In the genomic region with DNA sequence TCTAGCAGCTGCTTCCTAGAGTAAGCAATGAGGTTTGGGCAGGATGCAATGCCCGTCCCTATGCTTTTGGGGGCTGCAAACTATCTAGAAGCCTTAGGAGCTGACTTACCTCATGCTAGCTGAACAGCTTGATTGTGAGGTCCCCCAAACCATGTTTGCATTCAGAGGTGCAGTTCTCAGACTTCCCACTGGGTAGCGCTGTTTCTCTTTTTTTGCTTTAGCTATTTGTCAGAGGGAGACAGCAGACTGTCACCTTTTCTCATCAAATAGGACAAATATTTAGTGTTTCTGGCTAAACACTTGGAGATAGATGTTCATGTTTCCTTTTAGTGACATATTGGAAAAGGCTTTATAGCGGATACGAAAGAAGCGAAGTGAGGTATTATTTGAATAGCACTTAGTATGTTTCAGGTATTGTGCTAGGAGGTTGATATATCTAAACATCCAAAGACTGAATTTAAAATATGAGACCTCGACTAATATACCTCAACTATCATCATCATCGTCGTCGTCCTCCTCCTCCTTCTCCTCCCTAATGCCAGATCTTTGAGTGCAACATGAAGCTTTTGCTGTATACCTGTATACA, we compare ENCODE assay signal across 8 cellular contexts. TPM values are rescaled to one million over a fixed set of nuclear protein-coding genes. Genes with fewer than 3 reads are reported as not detected.
DNase-seq lines count a peak whose midpoint lies in the region; FAIRE-seq and TF ChIP-seq lines count a peak whose summit lies in the region.

No MANE protein-coding gene starts in this region.

- peak; percentile 84 for TF ChIP-seq CTCF in GM12874 (IDR thresholded peaks at IDR 0.05; ENCODE audit: insufficient read depth, low read depth, low read length)
- TF ChIP-seq CTCF in HFFc6 (IDR thresholded peaks at IDR 0.05), result peak; percentile 98

- H3K4me3 ChIP-seq in small intestine (ENCODE audit: low read depth in 1 of 2, low read length in 2 of 2), result no peak overlapping the region

- H3K27ac Mint-ChIP-seq in HFFc6, result no peak overlapping the region

- 13 to 17% (median 14%) methylated on average over 9 of the region's 9 CpGs for WGBS in small intestine, 3 donors

- no peaks in the 10 kb centered on the region for H3K4me1 Mint-ChIP-seq in HFFc6 (ENCODE audit: low read depth)

- H3K27me3 Mint-ChIP-seq in HFFc6 (ENCODE audit: insufficient read depth), result peaks cover 6% of the 10 kb centered on the region; the same call in 1 of the 2 replicates

- FAIRE-seq in small intestine (lab: Jason Lieb, UNC), result no peak

- intact Hi-C loops in posterior vena cava (cut with DNase I), result loop anchor here (5.0 to 10.0 kb wide), 3 partner anchors 223 to 336 kb away; no protein-coding TSS in a partner anchor

- H3K36me3 Mint-ChIP-seq in HFFc6 (ENCODE audit: low read depth), result no peaks in the 10 kb centered on the region

- no peaks in the 10 kb centered on the region for H3K9me3 Mint-ChIP-seq in HFFc6

- H3K36me3 ChIP-seq in small intestine (ENCODE audit: control insufficient read depth in 2 of 2, insufficient read depth in 2 of 2, low read length in 2 of 2), result no peaks in the 10 kb centered on the region

- no peaks in the 10 kb centered on the region for H3K27me3 ChIP-seq in small intestine (ENCODE audit: control insufficient read depth in 2 of 2, insufficient read depth in 2 of 2, low read length in 2 of 2)

- DNase-seq in HFFc6 (peak; percentile 48), NCI-H1092 (lab: John Stamatoyannopoulos, UW) (peak; percentile 62), SW480 (ENCODE audit: low spot score) (peak; percentile 33), amniotic epithelial cell (ENCODE audit: low read depth) (peak; percentile 41), hepatic stellate cell (ENCODE audit: low spot score) (peak; percentile 49), small intestine (peak; percentile 67), posterior vena cava (ENCODE audit: low spot score) (no peak)

- no peaks in the 10 kb centered on the region for H3K9me3 ChIP-seq in small intestine (ENCODE audit: control insufficient read depth, low read depth)

- H3K4me1 ChIP-seq in small intestine (ENCODE audit: control insufficient read depth in 2 of 2, insufficient read depth in 1 of 2, low read depth in 1 of 2, low read length in 1 of 2), result no peaks in the 10 kb centered on the region

- H3K4me3 Mint-ChIP-seq in HFFc6, result no peak overlapping the region

- H3K27ac ChIP-seq in small intestine (ENCODE audit: low read depth in 1 of 2, low read length in 1 of 2), result no peak overlapping the region

RNA-seq across cellular contexts. Expression of gene TMEM192, which starts 18.7 kb away (rescaled TPM):
- 10 to 100 TPM; 11.5 to 16.3 (median 15.7) TPM for total RNA-seq in HFFc6 (2021; fragmentation: NEBNext Ultra II Directional; extraction: Animal tissue kit (Norgen Biotek cat#: 25700))
- polyA plus RNA-seq in small intestine, result 10 to 100 TPM in 1 of 3 donors, 1 to 10 TPM in 2; 4.0 to 11.1 (median 6.8) TPM
- total RNA-seq in posterior vena cava, result 10 to 100 TPM; 13.8 to 14.4 TPM
